In the genomic region with DNA sequence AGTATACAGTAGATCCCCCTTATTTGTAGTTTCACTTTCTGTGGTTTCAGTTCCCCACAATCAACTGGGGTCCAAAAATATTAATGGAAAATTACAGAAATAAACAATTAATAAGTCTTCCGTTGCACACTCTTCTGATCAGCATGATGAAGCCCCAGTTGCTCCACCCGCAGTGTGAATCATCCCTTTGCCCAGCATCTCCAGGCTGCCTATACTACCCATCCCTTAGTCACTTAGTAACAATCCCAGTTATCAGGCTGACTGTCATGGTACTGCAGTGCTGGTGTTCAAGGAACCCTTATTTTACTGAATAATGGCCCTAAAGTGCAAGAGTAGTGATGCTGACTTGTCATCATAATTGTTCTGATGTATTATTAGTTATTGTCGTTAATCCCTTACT, we compare ENCODE assay signal across 1 cellular context.
A peak's percentile ranks its signal among the peaks of the same experiment; 100 is the strongest.
TF ChIP-seq lines count a peak whose summit lies in the region.

No MANE protein-coding gene starts in this region.

TF ChIP-seq in SK-N-SH, 30 proteins besides CTCF, POLR2A, EP300 and RAD21 (continued from another document):
- no peak for TF ChIP-seq PBX3 (IDR thresholded peaks at IDR 0.05)
- TF ChIP-seq MXI1 (IDR thresholded peaks at IDR 0.05; ENCODE audit: low read depth, low read length), result no peak
- peak; percentile 34; the same call in 1 of the 2 replicates for TF ChIP-seq TCF12 (IDR thresholded peaks at IDR 0.05)
- no peak for TF ChIP-seq ZBTB33 (IDR thresholded peaks at IDR 0.05; ENCODE audit: borderline replicate concordance, low read depth)
- TF ChIP-seq GABPA (IDR thresholded peaks at IDR 0.05; ENCODE audit: low read depth), result no peak
- no peak for TF ChIP-seq MEF2A (IDR thresholded peaks at IDR 0.05; ENCODE audit: borderline replicate concordance, low read depth)
- TF ChIP-seq, protein P1, sequence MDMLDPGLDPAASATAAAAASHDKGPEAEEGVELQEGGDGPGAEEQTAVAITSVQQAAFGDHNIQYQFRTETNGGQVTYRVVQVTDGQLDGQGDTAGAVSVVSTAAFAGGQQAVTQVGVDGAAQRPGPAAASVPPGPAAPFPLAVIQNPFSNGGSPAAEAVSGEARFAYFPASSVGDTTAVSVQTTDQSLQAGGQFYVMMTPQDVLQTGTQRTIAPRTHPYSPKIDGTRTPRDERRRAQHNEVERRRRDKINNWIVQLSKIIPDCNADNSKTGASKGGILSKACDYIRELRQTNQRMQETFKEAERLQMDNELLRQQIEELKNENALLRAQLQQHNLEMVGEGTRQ (IDR thresholded peaks at IDR 0.05; ENCODE audit: borderline replicate concordance, low read depth, low read length), result no peak
- TF ChIP-seq TEAD4 (IDR thresholded peaks at IDR 0.05; ENCODE audit: borderline replicate concordance, insufficient read depth), result no peak
- no peak for TF ChIP-seq YY1 (IDR thresholded peaks at IDR 0.05; ENCODE audit: low read depth)
